Comparison of ENCODE assay signal across 8 cellular contexts in genomic region chr15:78148392-78149067, GRCh38. TPM values are rescaled to one million over a fixed set of nuclear protein-coding genes. Genes with fewer than 3 reads are reported as not detected.
DNase-seq lines count a peak whose midpoint lies in the region; ATAC-seq, FAIRE-seq and TF ChIP-seq lines count a peak whose summit lies in the region.

No MANE protein-coding gene starts in this region.

- TF ChIP-seq RAD21 in HepG2 (CRISPR knock-in tag; IDR thresholded peaks at IDR 0.05) = no peak

- peaks cover 26% of the 10 kb centered on the region for H3K4me1 ChIP-seq in HepG2 (ENCODE audit: insufficient read depth, low read length)
- H3K4me1 ChIP-seq in urinary bladder (ENCODE audit: insufficient read depth) = no peaks in the 10 kb centered on the region

- H3K36me3 ChIP-seq in HepG2 (replicated peaks in 1 of 2; ENCODE audit: control insufficient read depth in 1 of 2, insufficient read depth in 2 of 2, low read length in 2 of 2) (no peaks in the 10 kb centered on the region), urinary bladder (ENCODE audit: insufficient read depth) (no peaks in the 10 kb centered on the region)

- TF ChIP-seq CTCF in AG09309 (IDR thresholded peaks at IDR 0.05; ENCODE audit: control insufficient read depth, insufficient read depth, low read depth, low read length, missing control alignments) = no peak
- TF ChIP-seq CTCF in HepG2 (CRISPR knock-in tag; IDR thresholded peaks at IDR 0.05) = no peak

- H3K27ac ChIP-seq in HepG2 (ENCODE audit: extremely low read length, insufficient read depth, low read length) (peak overlapping the region; percentile 57), urinary bladder (ENCODE audit: low read depth) (no peak overlapping the region)

- DNase-seq in AG09309 (ENCODE audit: low read depth) (no peak), HepG2 (ENCODE audit: low spot score) (no peak), NCI-H1105 (lab: John Stamatoyannopoulos, UW) (no peak), left lobe of liver (ENCODE audit: low spot score) (no peak), NK-92 (lab: John Stamatoyannopoulos, UW; ENCODE audit: unreplicated experiment) (no peak)
- DNase-seq in activated T-helper 1 cell treated with anti-CD3 and anti-CD28 coated beads, Interleukin-12 subunit alpha, Interleukin-12 subunit beta, Interleukin-2, Interleukin-4 antibody, amounts not matched to agents 30 ng/mL and 10 ng/mL and 1 ng/mL, durations not matched to agents 14 hours and 24 hours and 36 hours (ENCODE audit: low spot score) = no peak

- H3K4me1 Mint-ChIP-seq in activated T-helper 1 cell treated with anti-CD3 and anti-CD28 coated beads, Interleukin-12 subunit alpha, Interleukin-12 subunit beta, Interleukin-2, Interleukin-4 antibody, amounts not matched to agents 30 ng/mL and 10 ng/mL and 1 ng/mL, durations not matched to agents 14 hours and 24 hours and 36 hours (ENCODE audit: low read depth) = peaks cover 41% of the 10 kb centered on the region

- peaks cover 17% of the 10 kb centered on the region for H3K36me3 Mint-ChIP-seq in activated T-helper 1 cell treated with anti-CD3 and anti-CD28 coated beads, Interleukin-12 subunit alpha, Interleukin-12 subunit beta, Interleukin-2, Interleukin-4 antibody, amounts not matched to agents 30 ng/mL and 10 ng/mL and 1 ng/mL, durations not matched to agents 14 hours and 24 hours and 36 hours (ENCODE audit: low read depth)

- no peaks in the 10 kb centered on the region for H3K9me3 ChIP-seq in HepG2 (ENCODE audit: low read length)

- H3K4me2 ChIP-seq in HepG2 (ENCODE audit: low read depth, low read length) = peak overlapping the region; percentile 91

- no peaks in the 10 kb centered on the region for H3K27me3 Mint-ChIP-seq in activated T-helper 1 cell treated with anti-CD3 and anti-CD28 coated beads, Interleukin-12 subunit alpha, Interleukin-12 subunit beta, Interleukin-2, Interleukin-4 antibody, amounts not matched to agents 30 ng/mL and 10 ng/mL and 1 ng/mL, durations not matched to agents 14 hours and 24 hours and 36 hours (ENCODE audit: insufficient read depth)

- CTCF ChIA-PET in HepG2 (lab: Yijun Ruan, JAX; ENCODE audit: low intra/inter-chr PET ratio, low total read pairs) = no interaction called here

- WGBS in HepG2 (ENCODE audit: low lambda C conversion rate) = 2% methylated on average over 14 of the region's 14 CpGs
- 12% methylated on average over 14 of the region's 14 CpGs for WGBS in urinary bladder

- no peaks in the 10 kb centered on the region for H3K9me3 Mint-ChIP-seq in activated T-helper 1 cell treated with anti-CD3 and anti-CD28 coated beads, Interleukin-12 subunit alpha, Interleukin-12 subunit beta, Interleukin-2, Interleukin-4 antibody, amounts not matched to agents 30 ng/mL and 10 ng/mL and 1 ng/mL, durations not matched to agents 14 hours and 24 hours and 36 hours

- peak overlapping the region; percentile 77 for H3K9ac ChIP-seq in HepG2 (ENCODE audit: insufficient read depth, low read depth, low read length)

- peak overlapping the region; percentile 19 for H2AFZ ChIP-seq in HepG2 (ENCODE audit: low read length)

- intact Hi-C loops in activated T-helper 1 cell treated with anti-CD3 and anti-CD28 coated beads, Interleukin-12 subunit alpha, Interleukin-12 subunit beta, Interleukin-2, Interleukin-4 antibody, amounts not matched to agents 30 ng/mL and 10 ng/mL and 1 ng/mL, durations not matched to agents 14 hours and 24 hours and 36 hours (cut with micrococcal nuclease) = loop anchor here (1.0 to 5.0 kb wide), 4 partner anchors 17 to 289 kb away; partner anchors contain the start of genes CIB2, IREB2 and SKIC8
- intact Hi-C loops in HepG2 (cut with micrococcal nuclease; ENCODE audit: unreplicated experiment) = loop anchor here (1.0 kb wide), 1 partner anchor 17 kb away; the partner anchor contains the start of gene CIB2

- H4K20me1 ChIP-seq in HepG2 (ENCODE audit: insufficient read depth, low read length) = peaks cover 3% of the 10 kb centered on the region; the same call in 1 of the 2 replicates

- no peaks in the 10 kb centered on the region for H3K27me3 ChIP-seq in HepG2 (ENCODE audit: control insufficient read depth in 1 of 2, insufficient read depth in 2 of 2, low read length in 2 of 2)

- POLR2A ChIA-PET in HepG2 (lab: Yijun Ruan, JAX) = interaction anchor here (0.6 to 1.5 kb wide), 8 partner anchors 9 to 289 kb away, joined by 3 to 11 read pairs (median 4); partner anchors contain the start of genes CIB2 and SKIC8

- peak; percentile 11 for ATAC-seq in GM21526 (IDR thresholded peaks at IDR 0.05; ENCODE audit: low FRiP score, unreplicated experiment)
- peak; percentile 42 for ATAC-seq in HepG2
- ATAC-seq in left lobe of liver = no peak

- H3K79me2 ChIP-seq in HepG2 (ENCODE audit: insufficient read depth, low read length) = peaks cover 15% of the 10 kb centered on the region

- H3K27ac Mint-ChIP-seq in activated T-helper 1 cell treated with anti-CD3 and anti-CD28 coated beads, Interleukin-12 subunit alpha, Interleukin-12 subunit beta, Interleukin-2, Interleukin-4 antibody, amounts not matched to agents 30 ng/mL and 10 ng/mL and 1 ng/mL, durations not matched to agents 14 hours and 24 hours and 36 hours = peak overlapping the region; percentile 86

- in situ Hi-C loops in HepG2 (cut with HindIII; ENCODE audit: extremely low pct_ligation_motif_present, low pct_unique_long_range_greater_than_20kb) = no loop called here

- H3K4me3 ChIP-seq in AG09309 (ENCODE audit: control insufficient read depth, low read depth, low read length) (peak overlapping the region; percentile 51), HepG2 (replicated peaks in 1 of 3; ENCODE audit: insufficient read depth in 1 of 3, low read depth in 2 of 3, low read length in 3 of 3) (peak overlapping the region; percentile 75 to 85 (median 84)), urinary bladder (ENCODE audit: low read depth, low read length) (peak overlapping the region; percentile 36)

- H3K4me3 Mint-ChIP-seq in activated T-helper 1 cell treated with anti-CD3 and anti-CD28 coated beads, Interleukin-12 subunit alpha, Interleukin-12 subunit beta, Interleukin-2, Interleukin-4 antibody, amounts not matched to agents 30 ng/mL and 10 ng/mL and 1 ng/mL, durations not matched to agents 14 hours and 24 hours and 36 hours = peak overlapping the region; percentile 94

- TF ChIP-seq EP300 in HepG2 (IDR thresholded peaks at IDR 0.05; ENCODE audit: low read depth in 2 of 2, low read length in 2 of 2) (no peak), HepG2 (CRISPR knock-in tag; IDR thresholded peaks at IDR 0.05; ENCODE audit: borderline replicate concordance) (no peak)

- no peak for FAIRE-seq in HepG2 (lab: Jason Lieb, UNC)

- TF ChIP-seq POLR2A in HepG2 (IDR thresholded peaks at IDR 0.05; ENCODE audit: insufficient read depth in 1 of 2, low read depth in 2 of 2, low read length in 2 of 2) = no peak

- TSS peak; percentile 92 for BruUV-seq in HepG2 (replicated peaks; lab: Mats Ljungman, UMichigan)

RNA-seq across cellular contexts. Expression of gene IDH3A, which starts 0.6 kb away (rescaled TPM):
- 160 and 163 TPM in 2 replicates for total RNA-seq in activated T-helper 1 cell treated with anti-CD3 and anti-CD28 coated beads, Interleukin-12 subunit alpha, Interleukin-12 subunit beta, Interleukin-2, Interleukin-4 antibody, amounts not matched to agents 30 ng/mL and 10 ng/mL and 1 ng/mL, durations not matched to agents 14 hours and 24 hours and 36 hours
- total RNA-seq in HepG2 (2016; rRNA removed; fragmentation: Illumina TruSeq; extraction: Trizol) (50.7 and 130 TPM in 2 replicates), urinary bladder (24.8 TPM), left lobe of liver (29.4 TPM)
- total RNA-seq in HepG2 (2016; cell fraction: cytosol; rRNA removed; fragmentation: Illumina TruSeq; extraction: Trizol; ENCODE audit: low read depth) = 6.5 and 9.4 TPM in 2 replicates
- total RNA-seq in HepG2 (2016; cell fraction: insoluble cytoplasmic fraction; rRNA removed; fragmentation: Illumina TruSeq; extraction: Trizol) = 50.0 and 88.2 TPM in 2 replicates
- 14.4 and 16.1 TPM in 2 replicates for total RNA-seq in HepG2 (2016; cell fraction: membrane; rRNA removed; fragmentation: Illumina TruSeq; extraction: Trizol)
- 30.4 and 30.8 TPM in 2 replicates for total RNA-seq in HepG2 (2016; cell fraction: nucleus; rRNA removed; fragmentation: Illumina TruSeq; extraction: Trizol)
- polyA plus RNA-seq in HepG2 (2011; rRNA removed) (34.2 and 40.7 TPM in 2 replicates), urinary bladder (39.4 TPM)
- 25.1 and 40.0 TPM in 2 replicates for polyA plus RNA-seq in HepG2 (2011; cell fraction: cytosol; rRNA removed)
- polyA plus RNA-seq in HepG2 (2011; cell fraction: nucleus; rRNA removed) = 22.1 and 25.9 TPM in 2 replicates
- 43.6 and 58.5 TPM in 2 replicates for polyA plus RNA-seq in HepG2 (2012)
- 5.2 and 7.2 TPM in 2 replicates for polyA plus RNA-seq in HepG2 (2016; cell fraction: cytosol; fragmentation: Illumina TruSeq; extraction: Trizol; ENCODE audit: low read depth)
- polyA plus RNA-seq in HepG2 (2016; cell fraction: insoluble cytoplasmic fraction; fragmentation: Illumina TruSeq; extraction: Trizol; ENCODE audit: low read depth) = 87.0 and 90.5 TPM in 2 replicates
- polyA plus RNA-seq in HepG2 (2016; cell fraction: membrane; fragmentation: Illumina TruSeq; extraction: Trizol; ENCODE audit: low read depth) = 13.0 and 13.1 TPM in 2 replicates
- 42.0 and 56.1 TPM in 2 replicates for polyA plus RNA-seq in HepG2 (2016; cell fraction: nucleus; fragmentation: Illumina TruSeq; extraction: Trizol; ENCODE audit: insufficient read depth, low read depth)
- polyA minus RNA-seq in HepG2 (2011; rRNA and poly(A)+ RNA removed; ENCODE audit: low replicate concordance) = 25.1 and 123 TPM in 2 replicates
- 28.9 and 36.8 TPM in 2 replicates for polyA minus RNA-seq in HepG2 (2011; cell fraction: cytosol; rRNA and poly(A)+ RNA removed)
- polyA minus RNA-seq in HepG2 (2011; cell fraction: nucleus; rRNA and poly(A)+ RNA removed) = 20.3 and 30.1 TPM in 2 replicates

RNA-seq across cellular contexts. Expression of gene CIB2, which starts 17.3 kb away (rescaled TPM):
- total RNA-seq in activated T-helper 1 cell treated with anti-CD3 and anti-CD28 coated beads, Interleukin-12 subunit alpha, Interleukin-12 subunit beta, Interleukin-2, Interleukin-4 antibody, amounts not matched to agents 30 ng/mL and 10 ng/mL and 1 ng/mL, durations not matched to agents 14 hours and 24 hours and 36 hours = 1.2 and 1.9 TPM in 2 replicates
- total RNA-seq in HepG2 (2016; rRNA removed; fragmentation: Illumina TruSeq; extraction: Trizol) = 1.5 and 1.8 TPM in 2 replicates
- 6.0 and 7.3 TPM in 2 replicates for total RNA-seq in HepG2 (2016; cell fraction: cytosol; rRNA removed; fragmentation: Illumina TruSeq; extraction: Trizol; ENCODE audit: low read depth)
- 1.6 and 2.2 TPM in 2 replicates for total RNA-seq in HepG2 (2016; cell fraction: insoluble cytoplasmic fraction; rRNA removed; fragmentation: Illumina TruSeq; extraction: Trizol)
- total RNA-seq in HepG2 (2016; cell fraction: membrane; rRNA removed; fragmentation: Illumina TruSeq; extraction: Trizol) = 6.9 and 9.0 TPM in 2 replicates
- total RNA-seq in HepG2 (2016; cell fraction: nucleus; rRNA removed; fragmentation: Illumina TruSeq; extraction: Trizol) = 0.63 and 0.84 TPM in 2 replicates
- polyA plus RNA-seq in HepG2 (2011; rRNA removed) = 1.4 and 4.5 TPM in 2 replicates
- polyA plus RNA-seq in HepG2 (2011; cell fraction: cytosol; rRNA removed) = 1.5 and 2.4 TPM in 2 replicates
- 0.19 and 0.87 TPM in 2 replicates for polyA plus RNA-seq in HepG2 (2011; cell fraction: nucleus; rRNA removed)
- 2.2 and 3.7 TPM in 2 replicates for polyA plus RNA-seq in HepG2 (2012)
- 13.6 and 14.5 TPM in 2 replicates for polyA plus RNA-seq in HepG2 (2016; cell fraction: cytosol; fragmentation: Illumina TruSeq; extraction: Trizol; ENCODE audit: low read depth)
- polyA plus RNA-seq in HepG2 (2016; cell fraction: insoluble cytoplasmic fraction; fragmentation: Illumina TruSeq; extraction: Trizol; ENCODE audit: low read depth) = 3.1 and 4.0 TPM in 2 replicates
- polyA plus RNA-seq in HepG2 (2016; cell fraction: membrane; fragmentation: Illumina TruSeq; extraction: Trizol; ENCODE audit: low read depth) = 13.2 TPM in 2 replicates
- 2.5 and 2.6 TPM in 2 replicates for polyA plus RNA-seq in HepG2 (2016; cell fraction: nucleus; fragmentation: Illumina TruSeq; extraction: Trizol; ENCODE audit: insufficient read depth, low read depth)
- polyA minus RNA-seq in HepG2 (2011; rRNA and poly(A)+ RNA removed; ENCODE audit: low replicate concordance) = 1.3 and 2.2 TPM in 2 replicates
- 1.8 TPM in 1 of 2 replicates, not detected in the other for polyA minus RNA-seq in HepG2 (2011; cell fraction: cytosol; rRNA and poly(A)+ RNA removed)
- polyA minus RNA-seq in HepG2 (2011; cell fraction: nucleus; rRNA and poly(A)+ RNA removed) = 0.77 TPM in 1 of 2 replicates, not detected in the other
- total RNA-seq in urinary bladder = 11.4 TPM
- 6.9 TPM for polyA plus RNA-seq in urinary bladder
- 0.20 TPM for total RNA-seq in left lobe of liver

RNA-seq across cellular contexts. Expression of gene SH2D7, which starts 56.2 kb away (rescaled TPM):
- total RNA-seq in activated T-helper 1 cell treated with anti-CD3 and anti-CD28 coated beads, Interleukin-12 subunit alpha, Interleukin-12 subunit beta, Interleukin-2, Interleukin-4 antibody, amounts not matched to agents 30 ng/mL and 10 ng/mL and 1 ng/mL, durations not matched to agents 14 hours and 24 hours and 36 hours = not detected in 2 replicates
- total RNA-seq in HepG2 (2016; rRNA removed; fragmentation: Illumina TruSeq; extraction: Trizol) (not detected in 2 replicates), urinary bladder (not detected), left lobe of liver (not detected)
- total RNA-seq in HepG2 (2016; cell fraction: cytosol; rRNA removed; fragmentation: Illumina TruSeq; extraction: Trizol; ENCODE audit: low read depth) = not detected in 2 replicates
- not detected in 2 replicates for total RNA-seq in HepG2 (2016; cell fraction: insoluble cytoplasmic fraction; rRNA removed; fragmentation: Illumina TruSeq; extraction: Trizol)
- total RNA-seq in HepG2 (2016; cell fraction: membrane; rRNA removed; fragmentation: Illumina TruSeq; extraction: Trizol) = not detected in 2 replicates
- not detected in 2 replicates for total RNA-seq in HepG2 (2016; cell fraction: nucleus; rRNA removed; fragmentation: Illumina TruSeq; extraction: Trizol)
- polyA plus RNA-seq in HepG2 (2011; rRNA removed) (not detected in 2 replicates), urinary bladder (not detected)
- not detected in 2 replicates for polyA plus RNA-seq in HepG2 (2011; cell fraction: cytosol; rRNA removed)
- not detected in 2 replicates for polyA plus RNA-seq in HepG2 (2011; cell fraction: nucleus; rRNA removed)
- polyA plus RNA-seq in HepG2 (2012) = 0.05 TPM in 1 of 2 replicates, not detected in the other
- not detected in 2 replicates for polyA plus RNA-seq in HepG2 (2016; cell fraction: cytosol; fragmentation: Illumina TruSeq; extraction: Trizol; ENCODE audit: low read depth)
- not detected in 2 replicates for polyA plus RNA-seq in HepG2 (2016; cell fraction: insoluble cytoplasmic fraction; fragmentation: Illumina TruSeq; extraction: Trizol; ENCODE audit: low read depth)
- not detected in 2 replicates for polyA plus RNA-seq in HepG2 (2016; cell fraction: membrane; fragmentation: Illumina TruSeq; extraction: Trizol; ENCODE audit: low read depth)
- not detected in 2 replicates for polyA plus RNA-seq in HepG2 (2016; cell fraction: nucleus; fragmentation: Illumina TruSeq; extraction: Trizol; ENCODE audit: insufficient read depth, low read depth)
- polyA minus RNA-seq in HepG2 (2011; rRNA and poly(A)+ RNA removed; ENCODE audit: low replicate concordance) = not detected in 2 replicates
- not detected in 2 replicates for polyA minus RNA-seq in HepG2 (2011; cell fraction: cytosol; rRNA and poly(A)+ RNA removed)
- not detected in 2 replicates for polyA minus RNA-seq in HepG2 (2011; cell fraction: nucleus; rRNA and poly(A)+ RNA removed)
